ENCODE assay signal across 23 cellular contexts in the genomic region with DNA sequence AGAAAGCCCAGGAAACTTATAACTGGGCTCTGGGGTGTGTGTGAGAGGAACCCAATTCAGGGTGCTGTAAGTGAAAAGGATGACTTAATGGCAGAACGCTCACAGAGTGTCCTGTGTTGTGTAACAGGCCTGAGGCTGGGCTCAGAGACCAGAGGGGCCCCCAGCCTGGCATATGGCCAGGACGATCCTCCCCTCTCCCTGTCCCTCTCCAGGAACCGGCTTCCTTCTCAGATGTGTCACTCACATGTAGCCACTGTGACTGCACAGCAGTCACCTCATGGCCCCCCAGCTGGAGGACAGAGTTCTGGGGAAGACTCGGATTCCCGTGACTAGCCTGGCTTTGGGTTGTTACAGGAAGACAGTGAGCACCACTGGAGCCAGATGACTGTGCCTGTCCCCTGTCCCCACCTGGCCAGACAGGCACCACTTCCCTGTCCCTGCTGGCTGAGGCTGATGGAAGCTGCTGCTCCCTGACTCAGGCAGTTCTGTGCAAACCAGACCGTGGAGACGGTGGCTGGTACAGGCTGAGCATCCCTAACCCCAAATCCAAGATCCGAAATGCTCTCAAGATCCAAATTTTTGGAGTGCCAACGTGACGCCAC.
A peak's percentile ranks its signal among the peaks of the same experiment; 100 is the strongest.
DNase-seq lines count a peak whose midpoint lies in the region; ATAC-seq and TF ChIP-seq lines count a peak whose summit lies in the region.
"Had no signal": no experiment of that assay in that cellular context is flagged by ENCODE, and none has a peak within 500 bp of the region (broad histone marks: within the 10 kb centered on the region; RNA-seq: fewer than 3 reads in every experiment).

No MANE protein-coding gene starts in this region.

- H3K36me3 Mint-ChIP-seq in activated CD4-positive, alpha-beta T cell treated with anti-CD3 and anti-CD28 coated beads, Interleukin-2, amount 10 ng/mL, durations not matched to agents 7 days and 5 days (ENCODE audit: low read depth): peaks cover 5% of the 10 kb centered on the region

- H3K79me2 ChIP-seq in hepatocyte: no peaks in the 10 kb centered on the region

- no peaks in the 10 kb centered on the region for H3K9me3 ChIP-seq in hepatocyte (ENCODE audit: low read depth)
- H3K9me3 ChIP-seq: thoracic aorta had no signal

- no peaks in the 10 kb centered on the region for H3K27me3 Mint-ChIP-seq in activated CD4-positive, alpha-beta T cell treated with anti-CD3 and anti-CD28 coated beads, Interleukin-2, amount 10 ng/mL, durations not matched to agents 7 days and 5 days
- H3K27me3 Mint-ChIP-seq: activated CD4-positive, alpha-beta T cell treated with anti-CD3 and anti-CD28 coated beads for 36 hours; CD4-positive, CD25-positive, alpha-beta regulatory T cell; memory B cell; naive thymus-derived CD8-positive, alpha-beta T cell had no signal

- WGBS in hepatocyte (ENCODE audit: low lambda C conversion rate, missing lambda C conversion rate): 70% methylated on average over 10 of the region's 10 CpGs

- H3K4me3 ChIP-seq in hepatocyte: no peak overlapping the region
- H3K4me3 ChIP-seq: thoracic aorta had no signal

- DNase-seq in left ventricle myocardium superior (peak; percentile 31), cardiac septum (ENCODE audit: low spot score) (no peak), SK-N-DZ (ENCODE audit: low spot score) (peak; percentile 13), hepatocyte (ENCODE audit: low spot score) (peak; percentile 62), C1 segment of cervical spinal cord (lab: John Stamatoyannopoulos, UW) (no peak)
- no peak for DNase-seq in central memory CD4-positive, alpha-beta T cell
- no peak for DNase-seq in activated CD4-positive, alpha-beta T cell treated with anti-CD3 and anti-CD28 coated beads, Interleukin-2, amount 10 ng/mL, durations not matched to agents 7 days and 5 days
- DNase-seq: activated CD4-positive, alpha-beta T cell treated with anti-CD3 and anti-CD28 coated beads for 36 hours; CD4-positive, CD25-positive, alpha-beta regulatory T cell; erythroblast; GF-D8; HFFc6; KG1; kidney glomerular epithelial cell; naive thymus-derived CD8-positive, alpha-beta T cell; NCI-H1105; NCI-H2081; RPMI8226; stimulated activated naive CD4-positive, alpha-beta T cell had no signal

- H3K4me1 ChIP-seq in hepatocyte (ENCODE audit: insufficient read depth): peaks cover 16% of the 10 kb centered on the region

- no peak overlapping the region for H3K27ac Mint-ChIP-seq in activated CD4-positive, alpha-beta T cell treated with anti-CD3 and anti-CD28 coated beads, Interleukin-2, amount 10 ng/mL, durations not matched to agents 7 days and 5 days
- H3K27ac Mint-ChIP-seq: activated CD4-positive, alpha-beta T cell treated with anti-CD3 and anti-CD28 coated beads for 36 hours; activated T-helper 2 cell treated with anti-CD3 and anti-CD28 coated beads, Interferon-gamma antibody, Interleukin-2, Interleukin-4, amounts not matched to agents 10 μg/mL and 5 μg/mL and 100 μg/mL, durations not matched to agents 14 hours and 24 hours and 36 hours; CD4-positive, CD25-positive, alpha-beta regulatory T cell; HFFc6; memory B cell had no signal

- CTCF ChIA-PET in activated CD4-positive, alpha-beta T cell treated with anti-CD3 and anti-CD28 coated beads, Interleukin-2, amount 10 ng/mL, durations not matched to agents 7 days and 5 days (lab: Charles Lee): no interaction called here

- POLR2A ChIA-PET in activated CD4-positive, alpha-beta T cell treated with anti-CD3 and anti-CD28 coated beads, Interleukin-2, amount 10 ng/mL, durations not matched to agents 7 days and 5 days (lab: Charles Lee): no interaction called here

- no peak for TF ChIP-seq CTCF in hepatocyte (IDR thresholded peaks at IDR 0.05; ENCODE audit: poor library complexity)

- H3K36me3 ChIP-seq in hepatocyte (replicated peaks; ENCODE audit: insufficient read depth, low read depth): no peaks in the 10 kb centered on the region

- no peaks in the 10 kb centered on the region for H4K20me1 ChIP-seq in hepatocyte (ENCODE audit: insufficient read depth, poor library complexity, severe bottlenecking)

- H3K4me1 Mint-ChIP-seq in activated CD4-positive, alpha-beta T cell treated with anti-CD3 and anti-CD28 coated beads, Interleukin-2, amount 10 ng/mL, durations not matched to agents 7 days and 5 days: peaks cover 5% of the 10 kb centered on the region
- H3K4me1 Mint-ChIP-seq: CD4-positive, CD25-positive, alpha-beta regulatory T cell; memory B cell; naive thymus-derived CD8-positive, alpha-beta T cell had no signal

- H2AFZ ChIP-seq in hepatocyte: no peak overlapping the region

- H3K9me3 Mint-ChIP-seq in activated CD4-positive, alpha-beta T cell treated with anti-CD3 and anti-CD28 coated beads, Interleukin-2, amount 10 ng/mL, durations not matched to agents 7 days and 5 days: no peaks in the 10 kb centered on the region
- H3K9me3 Mint-ChIP-seq: activated T-helper 2 cell treated with anti-CD3 and anti-CD28 coated beads, Interferon-gamma antibody, Interleukin-2, Interleukin-4, amounts not matched to agents 10 μg/mL and 5 μg/mL and 100 μg/mL, durations not matched to agents 14 hours and 24 hours and 36 hours; CD4-positive, CD25-positive, alpha-beta regulatory T cell; HFFc6; memory B cell; naive thymus-derived CD8-positive, alpha-beta T cell had no signal

- H3K4me3 Mint-ChIP-seq in activated CD4-positive, alpha-beta T cell treated with anti-CD3 and anti-CD28 coated beads, Interleukin-2, amount 10 ng/mL, durations not matched to agents 7 days and 5 days: no peak overlapping the region
- H3K4me3 Mint-ChIP-seq: activated CD4-positive, alpha-beta T cell treated with anti-CD3 and anti-CD28 coated beads for 36 hours; CD4-positive, CD25-positive, alpha-beta regulatory T cell; HFFc6; memory B cell; naive thymus-derived CD8-positive, alpha-beta T cell had no signal

- H3K27ac ChIP-seq in hepatocyte: peak overlapping the region; percentile 15
- H3K27ac ChIP-seq: thoracic aorta had no signal

- intact Hi-C loops in left ventricle myocardium superior (cut with micrococcal nuclease): no loop called here
- intact Hi-C loops in cardiac septum (cut with DNase I): no loop called here

- no peaks in the 10 kb centered on the region for H3K27me3 ChIP-seq in hepatocyte

- no peak overlapping the region for H3K4me2 ChIP-seq in hepatocyte

- H3K9me2 ChIP-seq in hepatocyte (replicated peaks; ENCODE audit: insufficient read depth): no peaks in the 10 kb centered on the region

- no peak for ATAC-seq in left ventricle myocardium superior
- no peak for ATAC-seq in HG03135 (IDR thresholded peaks at IDR 0.05; ENCODE audit: unreplicated experiment)
- ATAC-seq: activated CD4-positive, alpha-beta T cell treated with anti-CD3 and anti-CD28 coated beads for 36 hours; naive thymus-derived CD8-positive, alpha-beta T cell had no signal

Comparison
In these comparisons a context has a peak if more than half of its experiments do, and no peak if none do; other contexts are left out.
1. DNase-seq: peak in left ventricle myocardium superior (single experiment), SK-N-DZ (single experiment) and hepatocyte (single experiment); none in cardiac septum (single experiment), central memory CD4-positive, alpha-beta T cell (single experiment), activated CD4-positive, alpha-beta T cell treated with anti-CD3 and anti-CD28 coated beads, Interleukin-2, amount 10 ng/mL, durations not matched to agents 7 days and 5 days (single experiment) and C1 segment of cervical spinal cord (0 of 14).